Comparison of ENCODE assay signal across 12 cellular contexts in the genomic region with DNA sequence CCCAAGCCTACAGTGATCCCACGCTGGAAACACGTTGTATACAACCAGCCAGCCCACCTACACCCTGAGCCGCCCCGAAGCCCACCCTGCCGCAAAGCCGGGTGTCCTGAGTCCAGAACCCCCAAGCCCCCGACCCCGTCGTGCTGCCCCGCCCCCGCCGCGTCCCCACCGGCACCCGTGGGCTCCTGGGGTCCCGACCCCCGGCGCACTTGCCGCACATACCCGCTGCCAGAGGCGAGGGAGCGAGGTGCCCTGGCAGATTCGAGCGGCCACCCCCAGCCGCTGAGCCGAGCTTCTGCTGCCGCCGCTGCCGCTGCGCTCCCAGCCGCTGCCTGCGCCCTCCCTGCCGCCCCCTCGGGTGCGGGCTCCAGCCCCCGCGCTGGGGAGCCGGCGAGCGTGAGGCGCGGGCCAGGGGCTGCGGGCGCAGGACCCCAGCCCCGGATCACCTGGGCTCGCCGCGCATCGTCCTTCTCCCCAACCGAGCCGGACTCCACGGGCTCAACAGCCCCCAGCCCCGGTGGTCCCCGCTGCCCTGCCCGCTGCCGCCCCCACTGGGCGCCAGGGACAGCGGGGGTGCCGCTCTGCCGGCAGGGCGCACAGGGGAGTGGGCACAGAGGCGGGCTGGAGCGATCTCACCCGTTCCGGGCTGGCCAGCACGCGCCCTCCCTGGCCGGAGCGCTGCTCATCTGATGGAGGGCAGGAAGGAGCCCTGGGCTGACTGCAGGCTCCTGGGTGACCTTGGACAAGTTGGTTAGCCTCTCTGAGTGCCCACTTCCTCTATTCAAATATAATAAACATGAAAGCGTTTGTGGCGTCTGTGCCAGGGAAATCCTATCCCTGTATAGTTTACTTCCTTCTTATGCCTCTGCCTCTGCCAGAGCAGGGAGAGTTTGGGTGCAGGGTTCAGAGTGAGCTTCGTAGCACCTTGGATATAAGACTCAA. TPM values are rescaled to one million over a fixed set of nuclear protein-coding genes. Genes with fewer than 3 reads are reported as not detected.
A peak's percentile ranks its signal among the peaks of the same experiment; 100 is the strongest.
DNase-seq lines count a peak whose midpoint lies in the region; ATAC-seq and TF ChIP-seq lines count a peak whose summit lies in the region.
"Had no signal": no experiment of that assay in that cellular context is flagged by ENCODE, and none has a peak within 500 bp of the region (broad histone marks: within the 10 kb centered on the region; RNA-seq: fewer than 3 reads in every experiment).

A gene with protein sequence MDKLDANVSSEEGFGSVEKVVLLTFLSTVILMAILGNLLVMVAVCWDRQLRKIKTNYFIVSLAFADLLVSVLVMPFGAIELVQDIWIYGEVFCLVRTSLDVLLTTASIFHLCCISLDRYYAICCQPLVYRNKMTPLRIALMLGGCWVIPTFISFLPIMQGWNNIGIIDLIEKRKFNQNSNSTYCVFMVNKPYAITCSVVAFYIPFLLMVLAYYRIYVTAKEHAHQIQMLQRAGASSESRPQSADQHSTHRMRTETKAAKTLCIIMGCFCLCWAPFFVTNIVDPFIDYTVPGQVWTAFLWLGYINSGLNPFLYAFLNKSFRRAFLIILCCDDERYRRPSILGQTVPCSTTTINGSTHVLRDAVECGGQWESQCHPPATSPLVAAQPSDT (minus strand): TSS at position 688 of the 942 bp plus-strand sequence. CDS start 17,513 bp downstream, outside the sequence.

- no peak for TF ChIP-seq POLR2A in tibial nerve (IDR thresholded peaks at IDR 0.05)

- H3K36me3 ChIP-seq in thoracic aorta (no peaks in the 10 kb centered on the region), tibial nerve (no peaks in the 10 kb centered on the region)

- POLR2A ChIA-PET in CD4-positive, alpha-beta T cell (lab: Charles Lee) = no interaction called here

- H3K9me3 Mint-ChIP-seq in brain = peaks cover 0 to 4% (median 0%) of the 10 kb centered on the region in 5 experiments
- no peaks in the 10 kb centered on the region for H3K9me3 Mint-ChIP-seq in CD4-positive, alpha-beta T cell
- H3K9me3 Mint-ChIP-seq: activated naive CD4-positive, alpha-beta T cell treated with anti-CD3 and anti-CD28 coated beads, Interleukin-2, amount 10 ng/mL, durations not matched to agents 7 days and 5 days had no signal

- peaks cover 4 to 8% of the 10 kb centered on the region in 2 donors for H3K4me1 ChIP-seq in thoracic aorta (ENCODE audit: control insufficient read depth in 1 of 2, low read depth in 2 of 2)
- peaks cover 0 to 9% (median 0%) of the 10 kb centered on the region in 4 donors for H3K4me1 ChIP-seq in tibial nerve

- TF ChIP-seq CTCF in brain (conservative IDR thresholded peaks at IDR 0.05) = no peak
- TF ChIP-seq CTCF in thoracic aorta (IDR thresholded peaks at IDR 0.05) = no peak
- no peak for TF ChIP-seq CTCF in CD4-positive, alpha-beta T cell (IDR thresholded peaks at IDR 0.05)
- no peak for TF ChIP-seq CTCF in tibial nerve (IDR thresholded peaks at IDR 0.05)

- peak within 1 kb of the TSS in 1 of 5 experiments; percentile 9 for H3K27ac Mint-ChIP-seq in brain
- H3K27ac Mint-ChIP-seq in CD4-positive, alpha-beta T cell = no peak within 1 kb of the TSS
- H3K27ac Mint-ChIP-seq: activated naive CD4-positive, alpha-beta T cell treated with anti-CD3 and anti-CD28 coated beads, Interleukin-2, amount 10 ng/mL, durations not matched to agents 7 days and 5 days had no signal

- ATAC-seq in thoracic aorta (ENCODE audit: insufficient number of reproducible peaks, low FRiP score, low read depth) = no peak
- no peak for ATAC-seq in CD4-positive, alpha-beta T cell (ENCODE audit: poor library complexity)

- peak; percentile 4 to 38 for DNase-seq in NCI-H526 (lab: John Stamatoyannopoulos, UW)
- DNase-seq in NCI-H526 treated with DMSO at 0.1 percent for 48 hours (lab: John Stamatoyannopoulos, UW) = no peak
- peak; percentile 36 for DNase-seq in left kidney (ENCODE audit: low read depth, low spot score)
- DNase-seq in thoracic aorta (ENCODE audit: low spot score) = no peak
- DNase-seq in CD4-positive, alpha-beta T cell = no peak
- DNase-seq in tibial nerve (ENCODE audit: low spot score in 2 of 2) = no peak
- no peak for DNase-seq in NCI-H146 treated with DMSO at 0.1 percent for 48 hours (lab: John Stamatoyannopoulos, UW; ENCODE audit: unreplicated experiment)
- DNase-seq: activated naive CD4-positive, alpha-beta T cell treated with anti-CD3 and anti-CD28 coated beads, Interleukin-2, amount 10 ng/mL, durations not matched to agents 7 days and 5 days; erythroblast; KG1; PC-9 had no signal

- H3K27me3 Mint-ChIP-seq in brain = peaks cover 62% of the 10 kb centered on the region
- H3K27me3 Mint-ChIP-seq in CD4-positive, alpha-beta T cell = peaks cover 68% of the 10 kb centered on the region

- peak within 1 kb of the TSS; percentile 50 for H3K4me3 ChIP-seq in thoracic aorta
- H3K4me3 ChIP-seq in tibial nerve = peak within 1 kb of the TSS in 2 of 4 donors; percentile 9 to 27
- H3K4me3 ChIP-seq: PC-9 had no signal

- H3K4me3 Mint-ChIP-seq in brain = peak within 1 kb of the TSS; percentile 46 to 80 (median 70)
- no peak within 1 kb of the TSS for H3K4me3 Mint-ChIP-seq in CD4-positive, alpha-beta T cell
- H3K4me3 Mint-ChIP-seq: activated naive CD4-positive, alpha-beta T cell treated with anti-CD3 and anti-CD28 coated beads, Interleukin-2, amount 10 ng/mL, durations not matched to agents 7 days and 5 days had no signal

- 7 to 8% methylated on average over 40 to 48 of the region's 72 CpGs for WGBS in tibial nerve, 2 donors

- CTCF ChIA-PET in CD4-positive, alpha-beta T cell (lab: Charles Lee) = no interaction called here

- intact Hi-C loops in CD4-positive, alpha-beta T cell (cut with DNase I, micrococcal nuclease) = no loop called here

- H3K4me1 Mint-ChIP-seq in brain = peaks cover 4% of the 10 kb centered on the region
- no peaks in the 10 kb centered on the region for H3K4me1 Mint-ChIP-seq in CD4-positive, alpha-beta T cell (ENCODE audit: low read depth)
- H3K4me1 Mint-ChIP-seq: activated naive CD4-positive, alpha-beta T cell treated with anti-CD3 and anti-CD28 coated beads, Interleukin-2, amount 10 ng/mL, durations not matched to agents 7 days and 5 days had no signal

- no peak for TF ChIP-seq EP300 in tibial nerve (IDR thresholded peaks at IDR 0.05)

- no peaks in the 10 kb centered on the region for H3K36me3 Mint-ChIP-seq in brain
- no peaks in the 10 kb centered on the region for H3K36me3 Mint-ChIP-seq in CD4-positive, alpha-beta T cell (ENCODE audit: low read depth)
- H3K36me3 Mint-ChIP-seq: activated naive CD4-positive, alpha-beta T cell treated with anti-CD3 and anti-CD28 coated beads, Interleukin-2, amount 10 ng/mL, durations not matched to agents 7 days and 5 days had no signal

- H3K27me3 ChIP-seq in thoracic aorta (replicated peaks; ENCODE audit: insufficient read depth) (no peaks in the 10 kb centered on the region), tibial nerve (peaks cover 0 to 40% of the 10 kb centered on the region in 2 donors)
- H3K27me3 ChIP-seq in CD4-positive, alpha-beta T cell (ENCODE audit: control insufficient read depth, insufficient read depth, low read length) = peaks cover 25% of the 10 kb centered on the region

- H3K9me3 ChIP-seq in thoracic aorta = no peaks in the 10 kb centered on the region
- no peaks in the 10 kb centered on the region for H3K9me3 ChIP-seq in CD4-positive, alpha-beta T cell (ENCODE audit: control insufficient read depth, low read length)
- H3K9me3 ChIP-seq in tibial nerve = no peaks in the 10 kb centered on the region

- no peak within 1 kb of the TSS for H3K27ac ChIP-seq in thoracic aorta
- H3K27ac ChIP-seq in CD4-positive, alpha-beta T cell (ENCODE audit: low read depth, low read length) = no peak within 1 kb of the TSS
- H3K27ac ChIP-seq in tibial nerve = peak within 1 kb of the TSS in 1 of 4 donors; percentile 55
- H3K27ac ChIP-seq: PC-9 had no signal

RNA-seq across cellular contexts. Expression of the gene that starts here (rescaled TPM):
- polyA plus RNA-seq in brain (ENCODE audit: insufficient read depth, low read depth, low replicate concordance) = not detected
- total RNA-seq in thoracic aorta (1 to 10 TPM; 3.9 to 7.8 TPM), tibial nerve (under 1 TPM in 1 of 4 donors, not detected in 3; 0.21 TPM)
- total RNA-seq in CD4-positive, alpha-beta T cell = not detected
- total RNA-seq: PC-9 had no signal

Comparison
In these comparisons a context has a peak if more than half of its experiments do, and no peak if none do; other contexts are left out.
1. RNA of the gene that starts here (total RNA-seq): 3.9 to 7.8 TPM in thoracic aorta; not detected in CD4-positive, alpha-beta T cell and 0.21 TPM in tibial nerve; every median in the first group is over 4 times any median in the second.
2. DNase-seq: peak in NCI-H526 (2 of 2) and left kidney (single experiment); none in NCI-H526 treated with DMSO at 0.1 percent for 48 hours (single experiment), thoracic aorta (single experiment), CD4-positive, alpha-beta T cell (0 of 10), tibial nerve (0 of 2) and NCI-H146 treated with DMSO at 0.1 percent for 48 hours (single experiment).